In genomic region chr5:316210-317085, GRCh38 we compare ENCODE assay signal across 12 cellular contexts. TPM values are rescaled to one million over a fixed set of nuclear protein-coding genes. Genes with fewer than 3 reads are reported as not detected.
DNase-seq lines count a peak whose midpoint lies in the region; ATAC-seq, FAIRE-seq and TF ChIP-seq lines count a peak whose summit lies in the region.
"Had no signal": no experiment of that assay in that cellular context is flagged by ENCODE, and none has a peak within 500 bp of the region (broad histone marks: within the 10 kb centered on the region; RNA-seq: fewer than 3 reads in every experiment).

No MANE protein-coding gene starts in this region.

- H3K27me3 Mint-ChIP-seq in activated CD8-positive, alpha-beta memory T cell treated with anti-CD3 and anti-CD28 coated beads, Interleukin-2, amount 10 ng/mL, durations not matched to agents 7 days and 5 days: peaks cover 13% of the 10 kb centered on the region
- peaks cover 22% of the 10 kb centered on the region for H3K27me3 Mint-ChIP-seq in type B pancreatic cell

- no peaks in the 10 kb centered on the region for H3K9me2 ChIP-seq in OCI-LY1 (ENCODE audit: low read depth, low read length)

- H3K27me3 ChIP-seq in OCI-LY1 (ENCODE audit: insufficient read depth, low read length): no peaks in the 10 kb centered on the region

- CTCF ChIA-PET in activated CD8-positive, alpha-beta memory T cell treated with anti-CD3 and anti-CD28 coated beads, Interleukin-2, amount 10 ng/mL, durations not matched to agents 7 days and 5 days (lab: Charles Lee): interaction anchor here (0.7 to 2.5 kb wide), 38 partner anchors 8 to 296 kb away, joined by 3 to 44 read pairs (median 4); partner anchors contain the start of gene CEP72

- H3K4me1 Mint-ChIP-seq in activated CD8-positive, alpha-beta memory T cell treated with anti-CD3 and anti-CD28 coated beads, Interleukin-2, amount 10 ng/mL, durations not matched to agents 7 days and 5 days: peaks cover 14% of the 10 kb centered on the region
- no peaks in the 10 kb centered on the region for H3K4me1 Mint-ChIP-seq in type B pancreatic cell (ENCODE audit: unreplicated experiment)
- H3K4me1 Mint-ChIP-seq: activated T-helper 17 cell treated with anti-CD3 and anti-CD28 coated beads, Interleukin-2, amount 50 U/mL, for 72 hours had no signal

- no peak for ATAC-seq in activated CD8-positive, alpha-beta memory T cell treated with anti-CD3 and anti-CD28 coated beads, Interleukin-2, amount 10 ng/mL, durations not matched to agents 7 days and 5 days
- ATAC-seq in HG02588 (IDR thresholded peaks at IDR 0.05; ENCODE audit: unreplicated experiment) (peak; percentile 14), GM19467 (IDR thresholded peaks at IDR 0.05; ENCODE audit: unreplicated experiment) (no peak)
- ATAC-seq: gastroesophageal sphincter had no signal

- H3K9me3 ChIP-seq in OCI-LY1 (ENCODE audit: low read length) (no peaks in the 10 kb centered on the region), kidney (ENCODE audit: control insufficient read depth in 1 of 2, low read length in 2 of 2) (no peaks in the 10 kb centered on the region)
- H3K9me3 ChIP-seq: gastroesophageal sphincter had no signal

- no peaks in the 10 kb centered on the region for H4K20me1 ChIP-seq in OCI-LY1 (ENCODE audit: insufficient read depth, low read length)

- H3K27ac ChIP-seq in OCI-LY1 (ENCODE audit: low read depth, low read length, poor library complexity, severe bottlenecking) (peak overlapping the region; percentile 54), kidney (ENCODE audit: low read depth in 2 of 2, low read length in 2 of 2) (no peak overlapping the region)
- H3K27ac ChIP-seq: coronary artery, gastroesophageal sphincter had no signal

- H3K4me1 ChIP-seq in OCI-LY1 (ENCODE audit: insufficient read depth, low read length, severe bottlenecking) (peaks cover 3% of the 10 kb centered on the region), kidney (ENCODE audit: control insufficient read depth in 1 of 2, insufficient read depth in 1 of 2, low read depth in 1 of 2, low read length in 2 of 2) (peaks cover 0 to 4% of the 10 kb centered on the region in 2 donors)

- H3K79me2 ChIP-seq in OCI-LY1 (ENCODE audit: insufficient read depth, low read length): no peaks in the 10 kb centered on the region

- peak; percentile 53 for DNase-seq in activated CD8-positive, alpha-beta memory T cell treated with anti-CD3 and anti-CD28 coated beads for 24 hours
- no peak for DNase-seq in activated CD8-positive, alpha-beta memory T cell treated with anti-CD3 and anti-CD28 coated beads, Interleukin-2, amount 10 ng/mL, durations not matched to agents 7 days and 5 days
- no peak for DNase-seq in type B pancreatic cell (ENCODE audit: extremely low spot score, unreplicated experiment)
- DNase-seq in NCI-H345 (lab: John Stamatoyannopoulos, UW): no peak
- no peak for DNase-seq in kidney

- intact Hi-C loops in kidney (cut with DNase I): no loop called here

- FAIRE-seq in kidney (lab: Jason Lieb, UNC): no peak

- no peak overlapping the region for H3K27ac Mint-ChIP-seq in activated CD8-positive, alpha-beta memory T cell treated with anti-CD3 and anti-CD28 coated beads, Interleukin-2, amount 10 ng/mL, durations not matched to agents 7 days and 5 days
- H3K27ac Mint-ChIP-seq in type B pancreatic cell: peak overlapping the region; percentile 25
- H3K27ac Mint-ChIP-seq: activated T-helper 17 cell treated with anti-CD3 and anti-CD28 coated beads, Interleukin-2, amount 50 U/mL, for 72 hours had no signal

- peaks cover 2% of the 10 kb centered on the region for H3K36me3 Mint-ChIP-seq in activated CD8-positive, alpha-beta memory T cell treated with anti-CD3 and anti-CD28 coated beads, Interleukin-2, amount 10 ng/mL, durations not matched to agents 7 days and 5 days
- peaks cover 4% of the 10 kb centered on the region for H3K36me3 Mint-ChIP-seq in type B pancreatic cell

- no peak overlapping the region for H3K4me3 Mint-ChIP-seq in activated CD8-positive, alpha-beta memory T cell treated with anti-CD3 and anti-CD28 coated beads, Interleukin-2, amount 10 ng/mL, durations not matched to agents 7 days and 5 days
- no peak overlapping the region for H3K4me3 Mint-ChIP-seq in type B pancreatic cell
- H3K4me3 Mint-ChIP-seq: activated T-helper 17 cell treated with anti-CD3 and anti-CD28 coated beads, Interleukin-2, amount 50 U/mL, for 72 hours had no signal

- H3K9ac ChIP-seq in OCI-LY1 (ENCODE audit: low read length) (no peak overlapping the region), kidney (ENCODE audit: low read length in 2 of 2) (no peak overlapping the region)

- H3K4me3 ChIP-seq in OCI-LY1 (ENCODE audit: low read depth, low read length, poor library complexity, severe bottlenecking) (no peak overlapping the region), kidney (ENCODE audit: low read length in 2 of 2) (no peak overlapping the region)
- H3K4me3 ChIP-seq: coronary artery, gastroesophageal sphincter, lung had no signal

- no peak overlapping the region for H2AFZ ChIP-seq in OCI-LY1 (ENCODE audit: low read length)

- H3F3A ChIP-seq in OCI-LY1 (ENCODE audit: insufficient read depth, low read length): no peaks in the 10 kb centered on the region

- H3K9me3 Mint-ChIP-seq in activated CD8-positive, alpha-beta memory T cell treated with anti-CD3 and anti-CD28 coated beads, Interleukin-2, amount 10 ng/mL, durations not matched to agents 7 days and 5 days (ENCODE audit: low read depth): no peaks in the 10 kb centered on the region
- no peaks in the 10 kb centered on the region for H3K9me3 Mint-ChIP-seq in type B pancreatic cell
- H3K9me3 Mint-ChIP-seq: activated T-helper 17 cell treated with anti-CD3 and anti-CD28 coated beads, Interleukin-2, amount 50 U/mL, for 72 hours had no signal

- H3K36me3 ChIP-seq in OCI-LY1 (ENCODE audit: insufficient read depth, low read length) (peaks cover 22% of the 10 kb centered on the region; the same call in 1 of the 2 replicates), kidney (ENCODE audit: control insufficient read depth in 1 of 2, insufficient read depth in 2 of 2, low read length in 2 of 2) (peaks cover 11 to 17% of the 10 kb centered on the region in 2 donors)

- no peak for TF ChIP-seq CTCF in OCI-LY1 (IDR thresholded peaks at IDR 0.05; ENCODE audit: low read length)
- TF ChIP-seq CTCF in type B pancreatic cell (conservative IDR thresholded peaks at IDR 0.05): no peak
- TF ChIP-seq CTCF in kidney (IDR thresholded peaks at IDR 0.05; ENCODE audit: borderline replicate concordance, extremely low read depth, insufficient read depth): no peak

- H3K4me2 ChIP-seq in OCI-LY1 (ENCODE audit: low read length): no peak overlapping the region

RNA-seq across cellular contexts. Expression of gene AHRR, which starts 5.1 kb away (rescaled TPM):
- total RNA-seq in activated CD8-positive, alpha-beta memory T cell treated with anti-CD3 and anti-CD28 coated beads, Interleukin-2, amount 10 ng/mL, durations not matched to agents 7 days and 5 days: 10 to 100 TPM; 56.8 to 64.0 TPM
- total RNA-seq in type B pancreatic cell (ENCODE audit: low replicate concordance) (7.9 and 13.4 TPM in 2 replicates), kidney (1.7 TPM)
- 0.71 TPM for polyA plus RNA-seq in kidney (ENCODE audit: insufficient read depth, low read depth, low replicate concordance)

RNA-seq across cellular contexts. Expression of gene PDCD6, which starts 45.0 kb away (rescaled TPM):
- total RNA-seq in activated CD8-positive, alpha-beta memory T cell treated with anti-CD3 and anti-CD28 coated beads, Interleukin-2, amount 10 ng/mL, durations not matched to agents 7 days and 5 days: 100 to 1,000 TPM in 1 of 2 experiments, 10 to 100 TPM in 1; 81.7 to 101 TPM
- total RNA-seq in type B pancreatic cell (ENCODE audit: low replicate concordance) (90.8 and 107 TPM in 2 replicates), kidney (89.6 TPM)
- polyA plus RNA-seq in kidney (ENCODE audit: insufficient read depth, low read depth, low replicate concordance): 125 TPM
